In the genomic region with DNA sequence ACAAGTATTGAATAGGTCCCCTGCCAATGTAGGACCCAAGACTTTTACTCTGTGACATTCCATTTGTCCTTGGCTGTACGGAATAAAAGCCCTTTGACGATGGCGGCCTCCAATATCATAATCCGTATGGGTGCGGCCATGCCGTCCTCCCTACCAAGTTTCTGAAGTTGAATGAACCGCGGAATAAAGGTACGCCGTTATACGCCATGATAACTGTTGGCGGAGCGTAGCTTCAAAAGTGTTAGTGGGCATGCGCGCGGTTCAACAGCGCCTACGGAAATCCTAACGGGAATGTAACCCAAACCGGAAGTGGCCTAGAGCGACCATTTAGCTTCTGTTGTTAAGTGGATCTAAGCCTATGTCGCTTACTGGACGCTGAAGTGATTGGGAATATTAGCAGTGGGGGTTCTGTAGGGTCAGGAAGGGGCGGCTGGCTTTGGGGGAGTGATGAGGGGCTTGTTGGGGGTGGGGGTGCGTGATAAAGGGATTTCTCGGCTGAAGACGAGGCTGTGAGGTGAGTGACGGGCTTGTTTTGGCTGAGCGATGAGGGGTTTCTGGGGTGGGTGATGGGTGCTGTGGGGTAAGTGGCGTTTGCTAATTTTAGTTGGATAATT, we compare ENCODE assay signal across 1 cellular context.
TF ChIP-seq lines count a peak whose summit lies in the region.

A gene (plus strand): TSS at position 322 of the 614 bp plus-strand sequence. CDS start 2,047 bp downstream, outside the sequence.

TF ChIP-seq in GM23338, 12 proteins besides CTCF, POLR2A, EP300 and RAD21 (continued from another document):
- TF ChIP-seq, protein P1, sequence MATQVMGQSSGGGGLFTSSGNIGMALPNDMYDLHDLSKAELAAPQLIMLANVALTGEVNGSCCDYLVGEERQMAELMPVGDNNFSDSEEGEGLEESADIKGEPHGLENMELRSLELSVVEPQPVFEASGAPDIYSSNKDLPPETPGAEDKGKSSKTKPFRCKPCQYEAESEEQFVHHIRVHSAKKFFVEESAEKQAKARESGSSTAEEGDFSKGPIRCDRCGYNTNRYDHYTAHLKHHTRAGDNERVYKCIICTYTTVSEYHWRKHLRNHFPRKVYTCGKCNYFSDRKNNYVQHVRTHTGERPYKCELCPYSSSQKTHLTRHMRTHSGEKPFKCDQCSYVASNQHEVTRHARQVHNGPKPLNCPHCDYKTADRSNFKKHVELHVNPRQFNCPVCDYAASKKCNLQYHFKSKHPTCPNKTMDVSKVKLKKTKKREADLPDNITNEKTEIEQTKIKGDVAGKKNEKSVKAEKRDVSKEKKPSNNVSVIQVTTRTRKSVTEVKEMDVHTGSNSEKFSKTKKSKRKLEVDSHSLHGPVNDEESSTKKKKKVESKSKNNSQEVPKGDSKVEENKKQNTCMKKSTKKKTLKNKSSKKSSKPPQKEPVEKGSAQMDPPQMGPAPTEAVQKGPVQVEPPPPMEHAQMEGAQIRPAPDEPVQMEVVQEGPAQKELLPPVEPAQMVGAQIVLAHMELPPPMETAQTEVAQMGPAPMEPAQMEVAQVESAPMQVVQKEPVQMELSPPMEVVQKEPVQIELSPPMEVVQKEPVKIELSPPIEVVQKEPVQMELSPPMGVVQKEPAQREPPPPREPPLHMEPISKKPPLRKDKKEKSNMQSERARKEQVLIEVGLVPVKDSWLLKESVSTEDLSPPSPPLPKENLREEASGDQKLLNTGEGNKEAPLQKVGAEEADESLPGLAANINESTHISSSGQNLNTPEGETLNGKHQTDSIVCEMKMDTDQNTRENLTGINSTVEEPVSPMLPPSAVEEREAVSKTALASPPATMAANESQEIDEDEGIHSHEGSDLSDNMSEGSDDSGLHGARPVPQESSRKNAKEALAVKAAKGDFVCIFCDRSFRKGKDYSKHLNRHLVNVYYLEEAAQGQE (IDR thresholded peaks at IDR 0.05; ENCODE audit: unreplicated experiment), result no peak
- no peak for TF ChIP-seq EZH2 (IDR thresholded peaks at IDR 0.05; ENCODE audit: low read depth, unreplicated experiment)
- no peak for TF ChIP-seq EZH2phosphoT487 (IDR thresholded peaks at IDR 0.05; ENCODE audit: unreplicated experiment)
- TF ChIP-seq, protein P2, sequence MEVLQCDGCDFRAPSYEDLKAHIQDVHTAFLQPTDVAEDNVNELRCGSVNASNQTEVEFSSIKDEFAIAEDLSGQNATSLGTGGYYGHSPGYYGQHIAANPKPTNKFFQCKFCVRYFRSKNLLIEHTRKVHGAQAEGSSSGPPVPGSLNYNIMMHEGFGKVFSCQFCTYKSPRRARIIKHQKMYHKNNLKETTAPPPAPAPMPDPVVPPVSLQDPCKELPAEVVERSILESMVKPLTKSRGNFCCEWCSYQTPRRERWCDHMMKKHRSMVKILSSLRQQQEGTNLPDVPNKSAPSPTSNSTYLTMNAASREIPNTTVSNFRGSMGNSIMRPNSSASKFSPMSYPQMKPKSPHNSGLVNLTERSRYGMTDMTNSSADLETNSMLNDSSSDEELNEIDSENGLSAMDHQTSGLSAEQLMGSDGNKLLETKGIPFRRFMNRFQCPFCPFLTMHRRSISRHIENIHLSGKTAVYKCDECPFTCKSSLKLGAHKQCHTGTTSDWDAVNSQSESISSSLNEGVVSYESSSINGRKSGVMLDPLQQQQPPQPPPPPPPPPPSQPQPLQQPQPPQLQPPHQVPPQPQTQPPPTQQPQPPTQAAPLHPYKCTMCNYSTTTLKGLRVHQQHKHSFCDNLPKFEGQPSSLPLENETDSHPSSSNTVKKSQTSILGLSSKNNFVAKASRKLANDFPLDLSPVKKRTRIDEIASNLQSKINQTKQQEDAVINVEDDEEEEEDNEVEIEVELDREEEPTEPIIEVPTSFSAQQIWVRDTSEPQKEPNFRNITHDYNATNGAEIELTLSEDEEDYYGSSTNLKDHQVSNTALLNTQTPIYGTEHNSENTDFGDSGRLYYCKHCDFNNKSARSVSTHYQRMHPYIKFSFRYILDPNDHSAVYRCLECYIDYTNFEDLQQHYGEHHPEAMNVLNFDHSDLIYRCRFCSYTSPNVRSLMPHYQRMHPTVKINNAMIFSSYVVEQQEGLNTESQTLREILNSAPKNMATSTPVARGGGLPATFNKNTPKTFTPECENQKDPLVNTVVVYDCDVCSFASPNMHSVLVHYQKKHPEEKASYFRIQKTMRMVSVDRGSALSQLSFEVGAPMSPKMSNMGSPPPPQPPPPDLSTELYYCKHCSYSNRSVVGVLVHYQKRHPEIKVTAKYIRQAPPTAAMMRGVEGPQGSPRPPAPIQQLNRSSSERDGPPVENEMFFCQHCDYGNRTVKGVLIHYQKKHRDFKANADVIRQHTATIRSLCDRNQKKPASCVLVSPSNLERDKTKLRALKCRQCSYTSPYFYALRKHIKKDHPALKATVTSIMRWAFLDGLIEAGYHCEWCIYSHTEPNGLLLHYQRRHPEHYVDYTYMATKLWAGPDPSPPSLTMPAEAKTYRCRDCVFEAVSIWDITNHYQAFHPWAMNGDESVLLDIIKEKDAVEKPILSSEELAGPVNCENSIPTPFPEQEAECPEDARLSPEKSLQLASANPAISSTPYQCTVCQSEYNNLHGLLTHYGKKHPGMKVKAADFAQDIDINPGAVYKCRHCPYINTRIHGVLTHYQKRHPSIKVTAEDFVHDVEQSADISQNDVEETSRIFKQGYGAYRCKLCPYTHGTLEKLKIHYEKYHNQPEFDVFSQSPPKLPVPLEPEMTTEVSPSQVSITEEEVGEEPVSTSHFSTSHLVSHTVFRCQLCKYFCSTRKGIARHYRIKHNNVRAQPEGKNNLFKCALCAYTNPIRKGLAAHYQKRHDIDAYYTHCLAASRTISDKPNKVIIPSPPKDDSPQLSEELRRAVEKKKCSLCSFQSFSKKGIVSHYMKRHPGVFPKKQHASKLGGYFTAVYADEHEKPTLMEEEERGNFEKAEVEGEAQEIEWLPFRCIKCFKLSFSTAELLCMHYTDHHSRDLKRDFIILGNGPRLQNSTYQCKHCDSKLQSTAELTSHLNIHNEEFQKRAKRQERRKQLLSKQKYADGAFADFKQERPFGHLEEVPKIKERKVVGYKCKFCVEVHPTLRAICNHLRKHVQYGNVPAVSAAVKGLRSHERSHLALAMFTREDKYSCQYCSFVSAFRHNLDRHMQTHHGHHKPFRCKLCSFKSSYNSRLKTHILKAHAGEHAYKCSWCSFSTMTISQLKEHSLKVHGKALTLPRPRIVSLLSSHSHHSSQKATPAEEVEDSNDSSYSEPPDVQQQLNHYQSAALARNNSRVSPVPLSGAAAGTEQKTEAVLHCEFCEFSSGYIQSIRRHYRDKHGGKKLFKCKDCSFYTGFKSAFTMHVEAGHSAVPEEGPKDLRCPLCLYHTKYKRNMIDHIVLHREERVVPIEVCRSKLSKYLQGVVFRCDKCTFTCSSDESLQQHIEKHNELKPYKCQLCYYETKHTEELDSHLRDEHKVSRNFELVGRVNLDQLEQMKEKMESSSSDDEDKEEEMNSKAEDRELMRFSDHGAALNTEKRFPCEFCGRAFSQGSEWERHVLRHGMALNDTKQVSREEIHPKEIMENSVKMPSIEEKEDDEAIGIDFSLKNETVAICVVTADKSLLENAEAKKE (CRISPR knock-in tag; IDR thresholded peaks at IDR 0.05), result no peak
- TF ChIP-seq ZNF331 (CRISPR knock-in tag; IDR thresholded peaks at IDR 0.05; ENCODE audit: low read depth), result no peak
- TF ChIP-seq STAT1 (IDR thresholded peaks at IDR 0.05; ENCODE audit: unreplicated experiment), result no peak
- no peak for TF ChIP-seq NANOG (IDR thresholded peaks at IDR 0.05; ENCODE audit: borderline replicate concordance)
- peak; percentile 65 for TF ChIP-seq POLR2AphosphoS5 (IDR thresholded peaks at IDR 0.05; ENCODE audit: low read depth)
